In the genomic region with DNA sequence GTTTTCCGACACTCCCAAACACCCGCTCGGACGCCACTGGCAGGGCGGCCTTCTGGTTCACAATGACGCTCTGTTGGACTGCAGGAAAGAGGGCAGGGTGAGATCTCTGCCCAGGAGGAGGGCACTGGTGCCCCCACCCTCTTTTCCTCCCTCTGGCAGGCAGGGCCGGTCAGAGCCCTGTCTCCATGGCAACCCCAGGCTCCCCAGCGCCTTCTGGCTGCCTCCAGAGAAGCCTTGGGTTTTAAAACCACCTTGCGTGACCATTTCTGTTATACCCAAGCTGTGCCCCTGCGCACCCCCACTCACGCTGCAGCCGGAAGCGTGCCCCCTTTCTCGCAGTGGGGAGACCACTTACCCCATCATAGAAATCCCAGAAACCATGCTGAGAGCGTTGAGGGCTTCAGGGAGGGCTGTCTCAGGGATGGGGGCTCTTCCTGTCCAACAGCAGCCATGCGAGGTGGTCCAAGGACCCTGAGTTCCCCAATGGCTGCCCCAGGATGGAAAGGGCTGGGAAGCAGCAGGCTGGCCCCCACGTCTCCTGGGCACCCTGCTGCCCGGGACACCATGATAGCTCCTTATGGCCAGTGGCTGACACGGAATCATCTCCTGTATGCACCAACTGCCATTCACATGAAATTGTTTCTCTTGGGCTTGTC, we compare ENCODE assay signal across 17 cellular contexts. TPM values are rescaled to one million over a fixed set of nuclear protein-coding genes. Genes with fewer than 3 reads are reported as not detected.
DNase-seq lines count a peak whose midpoint lies in the region; ATAC-seq and TF ChIP-seq lines count a peak whose summit lies in the region.
"Had no signal": no experiment of that assay in that cellular context is flagged by ENCODE, and none has a peak within 500 bp of the region (broad histone marks: within the 10 kb centered on the region; RNA-seq: fewer than 3 reads in every experiment).

No MANE protein-coding gene starts in this region.

- no peak overlapping the region for H3K27ac Mint-ChIP-seq in mesothelial cell of epicardium
- no peak overlapping the region for H3K27ac Mint-ChIP-seq in activated CD4-positive, alpha-beta T cell treated with anti-CD3 and anti-CD28 coated beads, Interleukin-2, amount 10 ng/mL, durations not matched to agents 7 days and 5 days
- H3K27ac Mint-ChIP-seq: GM23338 had no signal

- CTCF ChIA-PET in activated CD4-positive, alpha-beta T cell treated with anti-CD3 and anti-CD28 coated beads, Interleukin-2, amount 10 ng/mL, durations not matched to agents 7 days and 5 days (lab: Charles Lee) = interaction anchor here (0.5 to 2.1 kb wide), 4 partner anchors 11 to 482 kb away, joined by 3 to 9 read pairs (median 6); partner anchors contain the start of gene NTMT1

- no peaks in the 10 kb centered on the region for H3K9me3 ChIP-seq in psoas muscle
- H3K9me3 ChIP-seq: colonic mucosa, gastrocnemius medialis, SJCRH30 had no signal

- no peaks in the 10 kb centered on the region for H3K36me3 ChIP-seq in psoas muscle (ENCODE audit: insufficient read depth in 1 of 2, low read depth in 1 of 2)
- H3K36me3 ChIP-seq: colonic mucosa, gastrocnemius medialis, SJCRH30 had no signal

- H3K4me1 Mint-ChIP-seq in mesothelial cell of epicardium = peaks cover 16% of the 10 kb centered on the region
- H3K4me1 Mint-ChIP-seq in activated CD4-positive, alpha-beta T cell treated with anti-CD3 and anti-CD28 coated beads, Interleukin-2, amount 10 ng/mL, durations not matched to agents 7 days and 5 days = peaks cover 18% of the 10 kb centered on the region

- no peaks in the 10 kb centered on the region for H3K27me3 ChIP-seq in psoas muscle (ENCODE audit: insufficient read depth in 3 of 3, low read length in 2 of 3)
- H3K27me3 ChIP-seq: colonic mucosa, gastrocnemius medialis had no signal

- no peaks in the 10 kb centered on the region for H3K27me3 Mint-ChIP-seq in mesothelial cell of epicardium (ENCODE audit: low read depth)
- peaks cover 12% of the 10 kb centered on the region for H3K27me3 Mint-ChIP-seq in activated CD4-positive, alpha-beta T cell treated with anti-CD3 and anti-CD28 coated beads, Interleukin-2, amount 10 ng/mL, durations not matched to agents 7 days and 5 days

- intact Hi-C loops in psoas muscle (cut with DNase I) = loop anchor here in 1 of 2 donors (5.0 kb wide), 1 partner anchor 441 kb away; no protein-coding TSS in a partner anchor

- WGBS in psoas muscle, 3 donors = 49 to 61% (median 57%) methylated on average over 19 of the region's 19 CpGs

- H3K4me3 ChIP-seq in psoas muscle = no peak overlapping the region
- H3K4me3 ChIP-seq: colonic mucosa, gastrocnemius medialis, GM23338, SJCRH30 had no signal

- POLR2A ChIA-PET in activated CD4-positive, alpha-beta T cell treated with anti-CD3 and anti-CD28 coated beads, Interleukin-2, amount 10 ng/mL, durations not matched to agents 7 days and 5 days (lab: Charles Lee) = no interaction called here

- no peaks in the 10 kb centered on the region for H3K9me3 Mint-ChIP-seq in mesothelial cell of epicardium
- H3K9me3 Mint-ChIP-seq in activated CD4-positive, alpha-beta T cell treated with anti-CD3 and anti-CD28 coated beads, Interleukin-2, amount 10 ng/mL, durations not matched to agents 7 days and 5 days = no peaks in the 10 kb centered on the region
- H3K9me3 Mint-ChIP-seq: CD8-positive, alpha-beta memory T cell; GM23338 had no signal

- no peak for TF ChIP-seq CTCF in mesothelial cell of epicardium (IDR thresholded peaks at IDR 0.05; ENCODE audit: unreplicated experiment)
- TF ChIP-seq CTCF in psoas muscle (IDR thresholded peaks at IDR 0.05) = no peak

- H3K27ac ChIP-seq in psoas muscle = no peak overlapping the region
- H3K27ac ChIP-seq: colonic mucosa, gastrocnemius medialis, KMS-11, SJCRH30 had no signal

- peak in 12 of 14 donors; percentile 57 to 95 (median 76) for DNase-seq in C1 segment of cervical spinal cord (lab: John Stamatoyannopoulos, UW)
- peak; percentile 49 for DNase-seq in NCI-H2196 (lab: John Stamatoyannopoulos, UW; ENCODE audit: unreplicated experiment)
- peak; percentile 40 for DNase-seq in fibroblast of gingiva (ENCODE audit: low read depth)
- peak; percentile 79 for DNase-seq in occipital lobe (lab: John Stamatoyannopoulos, UW)
- DNase-seq in mesothelial cell of epicardium (ENCODE audit: low spot score in 2 of 2, unreplicated experiment in 2 of 2) = no peak
- DNase-seq in psoas muscle = no peak
- no peak for DNase-seq in activated CD4-positive, alpha-beta T cell treated with anti-CD3 and anti-CD28 coated beads, Interleukin-2, amount 10 ng/mL, durations not matched to agents 7 days and 5 days
- DNase-seq: activated effector memory CD4-positive, alpha-beta T cell treated with Interleukin-2 at 50 U/mL for 16 hours; CD8-positive, alpha-beta memory T cell; colonic mucosa; gastrocnemius medialis; NCI-H774; SJCRH30 had no signal

- no peaks in the 10 kb centered on the region for H3K36me3 Mint-ChIP-seq in mesothelial cell of epicardium
- no peaks in the 10 kb centered on the region for H3K36me3 Mint-ChIP-seq in activated CD4-positive, alpha-beta T cell treated with anti-CD3 and anti-CD28 coated beads, Interleukin-2, amount 10 ng/mL, durations not matched to agents 7 days and 5 days (ENCODE audit: low read depth)

- ATAC-seq in GM18870 (IDR thresholded peaks at IDR 0.05; ENCODE audit: unreplicated experiment) (no peak), psoas muscle (no peak)
- ATAC-seq: gastrocnemius medialis, GM23338 had no signal

- peaks cover 8% of the 10 kb centered on the region for H3K4me1 ChIP-seq in psoas muscle

- H3K4me3 Mint-ChIP-seq in mesothelial cell of epicardium = no peak overlapping the region
- no peak overlapping the region for H3K4me3 Mint-ChIP-seq in activated CD4-positive, alpha-beta T cell treated with anti-CD3 and anti-CD28 coated beads, Interleukin-2, amount 10 ng/mL, durations not matched to agents 7 days and 5 days
- H3K4me3 Mint-ChIP-seq: GM23338 had no signal

RNA-seq across cellular contexts. Expression of gene C9orf50, which starts 7.3 kb away (rescaled TPM):
- total RNA-seq in occipital lobe (not detected), mesothelial cell of epicardium (0.23 to 0.87 TPM (median 0.69 TPM) in 3 replicates), psoas muscle (not detected)
- not detected for polyA plus RNA-seq in psoas muscle
- not detected for total RNA-seq in activated CD4-positive, alpha-beta T cell treated with anti-CD3 and anti-CD28 coated beads, Interleukin-2, amount 10 ng/mL, durations not matched to agents 7 days and 5 days
- total RNA-seq: CD8-positive, alpha-beta memory T cell; colonic mucosa; gastrocnemius medialis; GM23338; lower leg skin; SJCRH30 had no signal
- polyA plus RNA-seq: CD8-positive, alpha-beta memory T cell; GM23338 had no signal

RNA-seq across cellular contexts. Expression of gene NTMT1, which starts 12.3 kb away (rescaled TPM):
- total RNA-seq in occipital lobe (11.2 TPM), mesothelial cell of epicardium (30.7 to 33.3 TPM (median 33.0 TPM) in 3 replicates), psoas muscle (10 to 100 TPM; 67.5 to 98.2 (median 72.0) TPM)
- polyA plus RNA-seq in psoas muscle = 100 to 1,000 TPM in 2 of 3 donors, 10 to 100 TPM in 1; 92.9 to 178 (median 112) TPM
- total RNA-seq in activated CD4-positive, alpha-beta T cell treated with anti-CD3 and anti-CD28 coated beads, Interleukin-2, amount 10 ng/mL, durations not matched to agents 7 days and 5 days = 10 to 100 TPM; 28.5 to 33.9 TPM

RNA-seq across cellular contexts. Expression of gene ASB6, which starts 28.3 kb away (rescaled TPM):
- total RNA-seq in occipital lobe = 10.1 TPM
- 24.5 to 26.2 TPM (median 24.6 TPM) in 3 replicates for total RNA-seq in mesothelial cell of epicardium
- 10 to 100 TPM in 1 of 4 donors, 1 to 10 TPM in 3; 6.3 to 11.9 (median 8.6) TPM for total RNA-seq in psoas muscle
- 10 to 100 TPM in 2 of 3 donors, 1 to 10 TPM in 1; 8.0 to 20.2 (median 14.9) TPM for polyA plus RNA-seq in psoas muscle
- total RNA-seq in activated CD4-positive, alpha-beta T cell treated with anti-CD3 and anti-CD28 coated beads, Interleukin-2, amount 10 ng/mL, durations not matched to agents 7 days and 5 days = 10 to 100 TPM; 24.1 to 26.6 TPM

RNA-seq across cellular contexts. Expression of gene PRRX2, which starts 51.8 kb away (rescaled TPM):
- total RNA-seq in occipital lobe (0.16 TPM), mesothelial cell of epicardium (7.5 to 10.1 TPM (median 8.7 TPM) in 3 replicates), psoas muscle (1 to 10 TPM in 1 of 4 donors, under 1 TPM in 3; 0.27 to 1.1 (median 0.50) TPM)
- polyA plus RNA-seq in psoas muscle = under 1 TPM; 0.03 to 0.52 (median 0.34) TPM
- under 1 TPM in 1 of 2 experiments, not detected in 1; 0.15 TPM for total RNA-seq in activated CD4-positive, alpha-beta T cell treated with anti-CD3 and anti-CD28 coated beads, Interleukin-2, amount 10 ng/mL, durations not matched to agents 7 days and 5 days
- polyA plus RNA-seq: CD8-positive, alpha-beta memory T cell had no signal

Comparison
In these comparisons a context has a peak if more than half of its experiments do, and no peak if none do; other contexts are left out.
1. DNase-seq: peak in C1 segment of cervical spinal cord (12 of 14), NCI-H2196 (single experiment), fibroblast of gingiva (single experiment) and occipital lobe (single experiment); none in mesothelial cell of epicardium (0 of 2), psoas muscle (0 of 2) and activated CD4-positive, alpha-beta T cell treated with anti-CD3 and anti-CD28 coated beads, Interleukin-2, amount 10 ng/mL, durations not matched to agents 7 days and 5 days (single experiment).